13 cellular contexts compared by ENCODE assay signal in the genomic region with DNA sequence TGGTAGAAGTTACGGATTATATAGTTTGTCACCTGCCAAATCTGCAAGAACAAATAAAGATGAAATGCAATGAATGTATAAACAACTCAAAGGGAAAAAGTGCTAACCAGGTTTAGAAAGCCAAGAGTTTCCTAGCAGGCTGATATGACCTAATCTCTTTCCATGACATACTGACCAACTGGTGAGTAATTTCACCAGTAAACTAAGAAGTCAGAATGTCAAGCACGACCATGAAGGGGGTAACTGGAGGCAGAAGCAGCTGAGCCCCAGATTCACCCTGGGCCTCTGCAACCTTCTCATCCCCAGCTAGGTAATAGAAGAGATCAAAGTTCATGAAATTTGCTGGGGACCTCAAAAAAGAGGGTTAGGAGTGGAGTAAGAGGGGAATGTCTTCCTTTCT. TPM values are rescaled to one million over a fixed set of nuclear protein-coding genes. Genes with fewer than 3 reads are reported as not detected.
DNase-seq lines count a peak whose midpoint lies in the region; ATAC-seq, FAIRE-seq and TF ChIP-seq lines count a peak whose summit lies in the region.
"Had no signal": no experiment of that assay in that cellular context is flagged by ENCODE, and none has a peak within 500 bp of the region (broad histone marks: within the 10 kb centered on the region; RNA-seq: fewer than 3 reads in every experiment).

No MANE protein-coding gene starts in this region.

- H3K4me3 ChIP-seq in astrocyte (ENCODE audit: insufficient read depth, low read depth, low read length) (no peak overlapping the region), OCI-LY7 (ENCODE audit: low read depth, low read length, poor library complexity, severe bottlenecking) (no peak overlapping the region)
- H3K4me3 ChIP-seq: body of pancreas had no signal

- H3K27ac ChIP-seq in astrocyte (ENCODE audit: low read depth, low read length): no peak overlapping the region
- H3K27ac ChIP-seq in OCI-LY7 (ENCODE audit: low read depth, low read length, poor library complexity, severe bottlenecking): no peak overlapping the region
- H3K27ac ChIP-seq: body of pancreas had no signal

- H3K79me2 ChIP-seq in astrocyte (ENCODE audit: insufficient read depth, low read length): no peaks in the 10 kb centered on the region
- no peaks in the 10 kb centered on the region for H3K79me2 ChIP-seq in OCI-LY7 (ENCODE audit: insufficient read depth, low read depth, low read length)

- FAIRE-seq in astrocyte (lab: Jason Lieb, UNC): no peak
- FAIRE-seq in GM19239 (lab: Jason Lieb, UNC): no peak

- no TSS peak for BruUV-seq in OCI-LY7 (replicated peaks; lab: Mats Ljungman, UMichigan)

- no peak overlapping the region for H3K4me3 Mint-ChIP-seq in astrocyte (ENCODE audit: unreplicated experiment)
- H3K4me3 Mint-ChIP-seq: natural killer cell treated with Interleukin-12 subunit alpha and Interleukin-12 subunit beta and Interleukin-15 and Interleukin-18, amount 100 ng/mL, for 72 hours had no signal

- H3K9me3 ChIP-seq in astrocyte (ENCODE audit: insufficient read depth, low read depth, low read length): no peaks in the 10 kb centered on the region
- no peaks in the 10 kb centered on the region for H3K9me3 ChIP-seq in OCI-LY7 (ENCODE audit: low read length)
- H3K9me3 ChIP-seq: body of pancreas had no signal

- H3K36me3 Mint-ChIP-seq in astrocyte (ENCODE audit: low read depth, unreplicated experiment): peaks cover 1% of the 10 kb centered on the region

- H3K4me1 ChIP-seq in astrocyte (ENCODE audit: insufficient read depth, low read length): peaks cover 4% of the 10 kb centered on the region
- H3K4me1 ChIP-seq in OCI-LY7 (ENCODE audit: insufficient read depth, low read length, poor library complexity, severe bottlenecking): no peaks in the 10 kb centered on the region
- H3K4me1 ChIP-seq: body of pancreas had no signal

- H4K20me1 ChIP-seq in astrocyte (ENCODE audit: insufficient read depth, low read length) (no peaks in the 10 kb centered on the region), OCI-LY7 (ENCODE audit: insufficient read depth, low read length) (no peaks in the 10 kb centered on the region)

- H3K4me1 Mint-ChIP-seq in astrocyte (ENCODE audit: low read depth, unreplicated experiment): peaks cover 14% of the 10 kb centered on the region

- H3K27me3 Mint-ChIP-seq in astrocyte (ENCODE audit: low read depth, unreplicated experiment): no peaks in the 10 kb centered on the region

- no peaks in the 10 kb centered on the region for H3K27me3 ChIP-seq in astrocyte (ENCODE audit: insufficient read depth, low read length)
- H3K27me3 ChIP-seq: body of pancreas had no signal

- peak overlapping the region; percentile 31 for H3K27ac Mint-ChIP-seq in astrocyte (ENCODE audit: unreplicated experiment)
- H3K27ac Mint-ChIP-seq: natural killer cell treated with Interleukin-12 subunit alpha and Interleukin-12 subunit beta and Interleukin-15 and Interleukin-18, amount 100 ng/mL, for 72 hours had no signal

- TF ChIP-seq CTCF in astrocyte (IDR thresholded peaks at IDR 0.05; ENCODE audit: insufficient read depth, low read depth, low read length): no peak
- TF ChIP-seq CTCF in OCI-LY7 (conservative IDR thresholded peaks at IDR 0.05; ENCODE audit: low read length): no peak

- POLR2A ChIA-PET in OCI-LY7 (lab: Charles Lee): interaction anchor here (0.7 to 1.6 kb wide), 3 partner anchors 16 to 685 kb away, joined by 3 to 4 read pairs (median 4); no protein-coding TSS in a partner anchor

- intact Hi-C loops in OCI-LY7 (cut with micrococcal nuclease; ENCODE audit: unreplicated experiment): no loop called here

- H3K36me3 ChIP-seq in astrocyte (ENCODE audit: insufficient read depth, low read length): no peaks in the 10 kb centered on the region
- H3K36me3 ChIP-seq in OCI-LY7 (ENCODE audit: insufficient read depth, low read length): no peaks in the 10 kb centered on the region

- no peak overlapping the region for H3K4me2 ChIP-seq in astrocyte (ENCODE audit: low read length)
- H3K4me2 ChIP-seq in OCI-LY7 (ENCODE audit: low read length): no peak overlapping the region

- peaks cover 6% of the 10 kb centered on the region for H3K9me3 Mint-ChIP-seq in astrocyte (ENCODE audit: unreplicated experiment)
- H3K9me3 Mint-ChIP-seq: natural killer cell treated with Interleukin-12 subunit alpha and Interleukin-12 subunit beta and Interleukin-15 and Interleukin-18, amount 100 ng/mL, for 72 hours had no signal

- CTCF ChIA-PET in OCI-LY7 (lab: Charles Lee; ENCODE audit: unreplicated experiment): no interaction called here

- H2AFZ ChIP-seq in astrocyte (ENCODE audit: low read depth, low read length): no peak overlapping the region
- H2AFZ ChIP-seq in OCI-LY7 (ENCODE audit: low read length): no peak overlapping the region

- ATAC-seq in GM18511 (IDR thresholded peaks at IDR 0.05; ENCODE audit: unreplicated experiment): peak; percentile 86
- peak; percentile 40 for ATAC-seq in HG02610 (IDR thresholded peaks at IDR 0.05; ENCODE audit: unreplicated experiment)
- ATAC-seq: body of pancreas, Right ventricle myocardium inferior had no signal

- no peaks in the 10 kb centered on the region for H3K9me2 ChIP-seq in OCI-LY7 (ENCODE audit: insufficient read depth, low read length)

- no peak overlapping the region for H3K9ac ChIP-seq in astrocyte (ENCODE audit: low read length)

- DNase-seq in astrocyte (ENCODE audit: low read depth) (peak; percentile 59), renal cortical epithelial cell (ENCODE audit: low read depth) (peak; percentile 54), OCI-LY7 (ENCODE audit: low spot score) (no peak), GM19239 (ENCODE audit: insufficient read length, low spot score) (no peak), activated gamma-delta T cell (lab: John Stamatoyannopoulos, UW) (no peak), DMS153 (lab: John Stamatoyannopoulos, UW) (no peak)
- DNase-seq: activated CD4-positive, alpha-beta T cell treated with anti-CD3 and anti-CD28 coated beads for 1 hour; stimulated activated naive CD4-positive, alpha-beta T cell had no signal

RNA-seq across cellular contexts. Expression of gene RHOB, which starts 10.2 kb away (rescaled TPM):
- total RNA-seq in astrocyte (161 and 173 TPM in 2 replicates), renal cortical epithelial cell (466 and 1,033 TPM in 2 replicates), OCI-LY7 (2022) (0.36 TPM in 1 of 2 replicates, not detected in the other)
- 0.15 TPM in 1 of 2 replicates, not detected in the other for total RNA-seq in OCI-LY7 (2014; rRNA removed; shearing (Covaris generic))

Comparison
In these comparisons a context has a peak if more than half of its experiments do, and no peak if none do; other contexts are left out.
1. DNase-seq: peak in astrocyte (single experiment) and renal cortical epithelial cell (single experiment); none in OCI-LY7 (single experiment), GM19239 (single experiment), activated gamma-delta T cell (single experiment) and DMS153 (single experiment).
2. RNA of gene RHOB, which starts 10.2 kb away (total RNA-seq): 466 to 1,033 TPM in renal cortical epithelial cell and 161 to 173 TPM in astrocyte; 0.15 to 0.36 TPM in OCI-LY7; every median in the first group is over 100 times any median in the second.